1 cellular context compared by ENCODE assay signal in genomic region chr16:705748-706188, GRCh38.
TF ChIP-seq lines count a peak whose summit lies in the region.

Gene FBXL16, minus strand, starts transcription at chr16:705801. Its CDS starts 8,396 bp downstream, at chr16:697405.

TF ChIP-seq in K562, 482 proteins besides CTCF, POLR2A, EP300 and RAD21 (continued from another document):
- TF ChIP-seq VEZF1 (CRISPR knock-in tag; IDR thresholded peaks at IDR 0.05): peak; percentile 47
- no peak for TF ChIP-seq SAP30 (IDR thresholded peaks at IDR 0.05; ENCODE audit: borderline replicate concordance, insufficient read depth, low read depth, low read length, poor library complexity, severe bottlenecking)
- TF ChIP-seq TGIF2 (CRISPR knock-in tag; IDR thresholded peaks at IDR 0.05): no peak
- peak; percentile 6; the same call in 1 of the 2 replicates for TF ChIP-seq ZBTB7A (IDR thresholded peaks at IDR 0.05; ENCODE audit: borderline replicate concordance, control insufficient read depth, low read depth, low read length)
- 0 out of 2 replicates have a peak, but pooled peaks have one; percentile 39 for TF ChIP-seq ZNF766 (CRISPR knock-in tag; conservative IDR thresholded peaks at IDR 0.05)
- TF ChIP-seq ZNF584 (CRISPR knock-in tag; IDR thresholded peaks at IDR 0.05; ENCODE audit: low read depth): no peak
- no peak for TF ChIP-seq ZNF347 (CRISPR knock-in tag; IDR thresholded peaks at IDR 0.05; ENCODE audit: low read depth)
- TF ChIP-seq ZNF764 (CRISPR knock-in tag; IDR thresholded peaks at IDR 0.05; ENCODE audit: low read depth): no peak
- TF ChIP-seq DMBX1 (CRISPR knock-in tag; IDR thresholded peaks at IDR 0.05; ENCODE audit: borderline replicate concordance): no peak
- TF ChIP-seq NCOA2 (IDR thresholded peaks at IDR 0.05; ENCODE audit: partially characterized antibody in 2 of 2): no peak
- no peak for TF ChIP-seq ZNF830 (CRISPR knock-in tag; IDR thresholded peaks at IDR 0.05)
- peak; percentile 51; the same call in 1 of the 2 replicates for TF ChIP-seq ZNF644 (tag; IDR thresholded peaks at IDR 0.05; ENCODE audit: low read depth)
- no peak for TF ChIP-seq HBP1 (CRISPR knock-in tag; IDR thresholded peaks at IDR 0.05)
- no peak for TF ChIP-seq PRDM10 (IDR thresholded peaks at IDR 0.05; ENCODE audit: partially characterized antibody)
- TF ChIP-seq TFE3 (CRISPR knock-in tag; IDR thresholded peaks at IDR 0.05): no peak
- TF ChIP-seq RBM15 (IDR thresholded peaks at IDR 0.05; ENCODE audit: insufficient read depth, low read length): no peak
- TF ChIP-seq ZNF324 (CRISPR knock-in tag; IDR thresholded peaks at IDR 0.05): no peak
- no peak for TF ChIP-seq NR4A1 (CRISPR knock-in tag; IDR thresholded peaks at IDR 0.05)
- TF ChIP-seq NR4A1 (tag; IDR thresholded peaks at IDR 0.05): no peak
- 0 out of 2 replicates have a peak, but pooled peaks have one; percentile 38 for TF ChIP-seq RB1 (IDR thresholded peaks at IDR 0.05; ENCODE audit: low read depth)
- TF ChIP-seq MXD1 (CRISPR knock-in tag; IDR thresholded peaks at IDR 0.05; ENCODE audit: borderline replicate concordance, poor library complexity, severe bottlenecking): no peak
- no peak for TF ChIP-seq THRB (CRISPR knock-in tag; conservative IDR thresholded peaks at IDR 0.05)
- 0 out of 6 replicates have a peak, but pooled peaks of 1 of the 3 experiments have one; percentile 17 for TF ChIP-seq ZBTB11 (CRISPR knock-in tag; IDR thresholded peaks at IDR 0.05)
- TF ChIP-seq HMG20B (CRISPR knock-in tag; IDR thresholded peaks at IDR 0.05): no peak
- TF ChIP-seq ZNF518B (CRISPR knock-in tag; IDR thresholded peaks at IDR 0.05): no peak
- no peak for TF ChIP-seq TSHZ1 (CRISPR knock-in tag; IDR thresholded peaks at IDR 0.05)
- peak; percentile 46; the same call in 1 of the 2 replicates for TF ChIP-seq CXXC5 (CRISPR knock-in tag; IDR thresholded peaks at IDR 0.05)
- TF ChIP-seq NELFE (IDR thresholded peaks at IDR 0.05; ENCODE audit: insufficient read depth, insufficient read length): no peak
- no peak for TF ChIP-seq CBX1 (IDR thresholded peaks at IDR 0.05; ENCODE audit: low read depth)
- TF ChIP-seq NBN (IDR thresholded peaks at IDR 0.05; ENCODE audit: low read depth): no peak
- no peak for TF ChIP-seq ZC3H8 (IDR thresholded peaks at IDR 0.05)
- TF ChIP-seq TBP (optimal IDR thresholded peaks at IDR 0.05; ENCODE audit: low read depth, low read length): no peak
TF ChIP-seq in K562: peak in this region for 7.
